Comparison of ENCODE assay signal across 8 cellular contexts in the genomic region with DNA sequence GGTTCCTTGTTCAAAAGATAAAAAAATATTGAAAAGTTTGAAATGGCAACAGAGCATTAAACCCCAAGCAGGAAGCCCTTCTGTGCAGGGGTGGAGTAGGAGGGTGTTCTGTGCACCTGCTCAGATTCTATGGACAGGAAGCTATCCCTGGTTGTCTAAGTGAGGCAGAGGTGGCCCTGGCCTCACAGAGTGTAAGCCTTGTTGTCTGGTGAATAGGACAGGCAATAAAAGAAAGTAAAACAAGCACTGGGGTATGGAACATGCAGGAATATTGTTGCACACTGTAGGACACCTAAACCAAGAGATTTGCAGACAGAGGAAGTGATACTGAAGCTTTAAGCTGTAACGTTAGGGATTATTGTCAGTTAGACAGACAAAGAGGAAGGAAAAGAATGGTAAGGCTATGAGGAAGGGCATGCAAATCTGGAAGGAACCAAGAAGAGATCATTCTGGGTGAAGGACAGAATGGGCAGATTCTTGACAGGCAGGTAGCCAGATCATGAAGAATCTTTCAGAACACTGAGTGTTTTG.
DNase-seq lines count a peak whose midpoint lies in the region; ATAC-seq and TF ChIP-seq lines count a peak whose summit lies in the region.

No MANE protein-coding gene starts in this region.

- peak overlapping the region; percentile 3 for H3K27ac ChIP-seq in angular gyrus (ENCODE audit: low read depth, low read length)

- no peak overlapping the region; the same call in 1 of the 2 replicates for H3K4me3 ChIP-seq in GM12864 (ENCODE audit: low read depth, low read length)

- TF ChIP-seq CTCF in GM12864 (IDR thresholded peaks at IDR 0.05; ENCODE audit: low read depth, low read length, missing control alignments) = no peak

- in situ Hi-C loops in ACHN (cut with HindIII; ENCODE audit: low pct_ligation_motif_present, low pct_unique_long_range_greater_than_20kb, low sequenced_read_pairs) = no loop called here

- intact Hi-C loops in posterior vena cava (cut with DNase I) = no loop called here

- peak; percentile 77 for DNase-seq in GM12864 (ENCODE audit: low read depth)
- DNase-seq in ACHN = no peak
- DNase-seq in foreskin melanocyte = no peak
- DNase-seq in NCI-H526 (lab: John Stamatoyannopoulos, UW) = no peak
- no peak for DNase-seq in posterior vena cava (ENCODE audit: low spot score)

- ATAC-seq in GM21367 (IDR thresholded peaks at IDR 0.05; ENCODE audit: unreplicated experiment) (peak; percentile 66), HG03442 (IDR thresholded peaks at IDR 0.05; ENCODE audit: unreplicated experiment) (peak; percentile 36)
